In the genomic region with DNA sequence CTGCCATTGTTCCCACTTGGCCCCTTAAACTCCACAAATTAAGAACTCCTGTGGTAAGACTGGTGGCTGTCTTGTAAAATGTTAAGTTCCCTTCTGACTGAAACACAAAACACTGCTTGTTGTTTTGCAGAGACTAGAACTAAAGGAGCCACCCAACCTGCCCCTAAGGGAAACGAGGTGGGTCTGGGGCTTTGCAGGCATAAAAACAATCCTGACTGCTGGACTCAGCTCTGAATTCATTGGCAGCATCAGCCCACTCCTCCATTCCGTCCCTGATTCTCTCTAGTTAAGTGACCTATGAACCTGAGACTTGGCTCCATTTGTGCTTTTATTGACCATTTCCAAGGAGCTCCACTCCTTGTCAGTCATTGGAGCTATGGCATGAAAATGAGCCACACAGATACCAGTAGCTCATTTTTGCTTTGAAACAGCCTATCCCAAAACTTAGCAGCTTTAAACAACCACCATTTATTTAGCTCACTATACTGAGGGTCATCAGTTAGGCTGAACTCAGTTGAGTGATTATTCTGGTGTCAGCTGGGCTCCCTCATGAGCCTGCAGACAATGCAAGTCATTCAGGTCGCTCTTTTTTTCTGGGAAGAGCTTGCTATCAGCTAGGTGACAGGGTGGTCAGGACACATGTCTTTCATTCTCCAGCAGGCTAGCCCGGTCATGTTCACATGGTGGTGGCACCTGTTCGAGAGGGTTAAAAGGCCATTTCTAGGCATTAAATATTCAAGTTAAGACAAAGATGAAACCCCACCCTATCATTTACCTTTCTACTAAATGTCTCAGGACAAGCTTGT, we compare ENCODE assay signal across 21 cellular contexts.
"Had no signal": no experiment of that assay in that cellular context is flagged by ENCODE, and none has a peak within 500 bp of the region (broad histone marks: within the 10 kb centered on the region; RNA-seq: fewer than 3 reads in every experiment).

No MANE protein-coding gene starts in this region.

- H3K36me3 ChIP-seq: gastrocnemius medialis, heart right ventricle, left ventricle myocardium inferior, lower lobe of right lung, pancreas had no signal

- ATAC-seq: esophagus mucosa; gastrocnemius medialis; heart right ventricle; left cardiac atrium; lower lobe of right lung; naive thymus-derived CD8-positive, alpha-beta T cell; pancreas; right cardiac atrium had no signal

- H3K36me3 Mint-ChIP-seq: memory B cell, type B pancreatic cell had no signal

- H3K27me3 ChIP-seq: gastrocnemius medialis, heart right ventricle had no signal

- H3K27ac ChIP-seq: coronary artery, gastrocnemius medialis, heart right ventricle, left ventricle myocardium inferior, lower lobe of right lung, pancreas had no signal

- H3K4me3 ChIP-seq: coronary artery, gastrocnemius medialis, heart right ventricle, left ventricle myocardium inferior, lower lobe of right lung, pancreas had no signal

- H3K27ac Mint-ChIP-seq: memory B cell; naive thymus-derived CD8-positive, alpha-beta T cell; progenitor cell of endocrine pancreas; type B pancreatic cell had no signal

- DNase-seq: effector CD4-positive, alpha-beta T cell; gastrocnemius medialis; heart right ventricle; left cardiac atrium; left ventricle myocardium inferior; lower lobe of right lung; naive thymus-derived CD8-positive, alpha-beta T cell; nucleus accumbens; pancreas; right cardiac atrium; small intestine; stimulated activated CD4-positive, alpha-beta T cell treated with anti-CD3 and anti-CD28 coated beads, Interleukin-2, amount 100 ng/mL, for 48 hours; stimulated activated naive CD4-positive, alpha-beta T cell treated with Interleukin-2 at 50 U/mL for 16 hours had no signal

- H3K4me1 ChIP-seq: pancreas had no signal

- H3K9me3 Mint-ChIP-seq: memory B cell; naive thymus-derived CD8-positive, alpha-beta T cell; neural crest cell; type B pancreatic cell had no signal

- FAIRE-seq: keratinocyte, pancreas, small intestine, urothelium cell line had no signal

- H3K9me3 ChIP-seq: gastrocnemius medialis, heart right ventricle, left ventricle myocardium inferior, lower lobe of right lung, pancreas had no signal

- H3K4me3 Mint-ChIP-seq: memory B cell; naive thymus-derived CD8-positive, alpha-beta T cell; neural crest cell; type B pancreatic cell had no signal

- H3K27me3 Mint-ChIP-seq: memory B cell, progenitor cell of endocrine pancreas, type B pancreatic cell had no signal

- H3K4me1 Mint-ChIP-seq: memory B cell; naive thymus-derived CD8-positive, alpha-beta T cell had no signal
